Comparison of ENCODE assay signal across 2 cellular contexts in the genomic region with DNA sequence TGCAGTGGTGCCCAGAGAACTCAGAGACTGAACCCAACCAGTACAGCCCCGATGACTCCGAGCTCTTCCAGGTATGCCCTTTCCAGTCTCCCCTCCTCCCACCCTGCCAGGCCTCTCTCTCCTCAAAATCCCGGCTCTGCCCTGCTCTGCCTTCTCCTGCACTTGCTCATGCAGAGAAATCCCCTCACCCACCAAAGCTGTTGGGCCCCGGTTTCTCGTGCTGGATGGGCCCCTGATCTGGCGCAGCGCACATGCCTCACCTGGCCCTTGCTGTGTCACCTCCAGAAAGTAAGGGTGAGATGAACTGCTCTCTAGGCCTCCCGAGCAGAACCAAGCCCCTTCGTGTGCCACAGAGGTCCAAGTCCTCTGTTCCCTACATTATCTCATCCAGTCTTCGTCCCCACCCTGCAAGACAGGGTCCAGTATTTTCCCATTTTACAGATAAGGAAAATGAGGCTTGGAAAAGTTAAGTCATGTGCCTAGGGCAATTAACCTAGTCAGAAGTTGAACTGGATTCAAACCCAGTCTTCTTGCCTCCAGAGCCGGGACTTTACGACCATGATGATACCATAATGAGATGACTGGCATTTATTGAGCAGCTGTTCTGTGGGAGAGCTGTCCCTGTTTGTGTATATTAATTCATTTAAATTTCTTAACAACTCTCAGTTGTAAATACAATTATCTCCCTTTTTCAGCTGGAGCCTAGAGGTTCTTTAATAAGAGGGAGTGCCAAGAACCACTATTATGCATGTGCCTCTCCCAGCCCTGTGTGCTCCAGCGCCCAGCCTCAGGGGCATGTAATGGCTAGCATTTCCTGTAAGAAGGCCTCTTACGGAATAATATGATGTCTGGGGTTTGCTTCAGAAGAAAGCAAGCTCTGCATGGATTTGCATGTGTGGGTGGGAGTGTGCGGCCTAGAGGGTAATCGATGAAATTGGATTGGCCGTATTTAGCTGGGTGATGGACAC.
A peak's percentile ranks its signal among the peaks of the same experiment; 100 is the strongest.
TF ChIP-seq lines count a peak whose summit lies in the region.

No MANE protein-coding gene starts in this region.

TF ChIP-seq in A549, 52 proteins besides CTCF, POLR2A, EP300 and RAD21:
- no peak for TF ChIP-seq NR3C1 (IDR thresholded peaks at IDR 0.05)
- TF ChIP-seq POLR2AphosphoS2 (conservative IDR thresholded peaks at IDR 0.05; ENCODE audit: low read length), result no peak
- no peak for TF ChIP-seq CHD2 (IDR thresholded peaks at IDR 0.05; ENCODE audit: low read length, partially characterized antibody)
- peak; percentile 67 for TF ChIP-seq NFE2L2 (conservative IDR thresholded peaks at IDR 0.05; ENCODE audit: low read length)
- TF ChIP-seq RCOR1 (IDR thresholded peaks at IDR 0.05; ENCODE audit: low read depth, low read length), result no peak
- no peak for TF ChIP-seq ZNF302 (CRISPR knock-in tag; IDR thresholded peaks at IDR 0.05)
- no peak for TF ChIP-seq ZFP36 (IDR thresholded peaks at IDR 0.05; ENCODE audit: borderline replicate concordance, partially characterized antibody)

TF ChIP-seq in GM23338, 12 proteins besides CTCF, POLR2A, EP300 and RAD21:
- TF ChIP-seq ZNF331 (CRISPR knock-in tag; IDR thresholded peaks at IDR 0.05; ENCODE audit: low read depth), result no peak
- TF ChIP-seq NANOG (IDR thresholded peaks at IDR 0.05; ENCODE audit: borderline replicate concordance), result no peak
- no peak for TF ChIP-seq ZNF114 (CRISPR knock-in tag; IDR thresholded peaks at IDR 0.05)
- TF ChIP-seq, protein P1, sequence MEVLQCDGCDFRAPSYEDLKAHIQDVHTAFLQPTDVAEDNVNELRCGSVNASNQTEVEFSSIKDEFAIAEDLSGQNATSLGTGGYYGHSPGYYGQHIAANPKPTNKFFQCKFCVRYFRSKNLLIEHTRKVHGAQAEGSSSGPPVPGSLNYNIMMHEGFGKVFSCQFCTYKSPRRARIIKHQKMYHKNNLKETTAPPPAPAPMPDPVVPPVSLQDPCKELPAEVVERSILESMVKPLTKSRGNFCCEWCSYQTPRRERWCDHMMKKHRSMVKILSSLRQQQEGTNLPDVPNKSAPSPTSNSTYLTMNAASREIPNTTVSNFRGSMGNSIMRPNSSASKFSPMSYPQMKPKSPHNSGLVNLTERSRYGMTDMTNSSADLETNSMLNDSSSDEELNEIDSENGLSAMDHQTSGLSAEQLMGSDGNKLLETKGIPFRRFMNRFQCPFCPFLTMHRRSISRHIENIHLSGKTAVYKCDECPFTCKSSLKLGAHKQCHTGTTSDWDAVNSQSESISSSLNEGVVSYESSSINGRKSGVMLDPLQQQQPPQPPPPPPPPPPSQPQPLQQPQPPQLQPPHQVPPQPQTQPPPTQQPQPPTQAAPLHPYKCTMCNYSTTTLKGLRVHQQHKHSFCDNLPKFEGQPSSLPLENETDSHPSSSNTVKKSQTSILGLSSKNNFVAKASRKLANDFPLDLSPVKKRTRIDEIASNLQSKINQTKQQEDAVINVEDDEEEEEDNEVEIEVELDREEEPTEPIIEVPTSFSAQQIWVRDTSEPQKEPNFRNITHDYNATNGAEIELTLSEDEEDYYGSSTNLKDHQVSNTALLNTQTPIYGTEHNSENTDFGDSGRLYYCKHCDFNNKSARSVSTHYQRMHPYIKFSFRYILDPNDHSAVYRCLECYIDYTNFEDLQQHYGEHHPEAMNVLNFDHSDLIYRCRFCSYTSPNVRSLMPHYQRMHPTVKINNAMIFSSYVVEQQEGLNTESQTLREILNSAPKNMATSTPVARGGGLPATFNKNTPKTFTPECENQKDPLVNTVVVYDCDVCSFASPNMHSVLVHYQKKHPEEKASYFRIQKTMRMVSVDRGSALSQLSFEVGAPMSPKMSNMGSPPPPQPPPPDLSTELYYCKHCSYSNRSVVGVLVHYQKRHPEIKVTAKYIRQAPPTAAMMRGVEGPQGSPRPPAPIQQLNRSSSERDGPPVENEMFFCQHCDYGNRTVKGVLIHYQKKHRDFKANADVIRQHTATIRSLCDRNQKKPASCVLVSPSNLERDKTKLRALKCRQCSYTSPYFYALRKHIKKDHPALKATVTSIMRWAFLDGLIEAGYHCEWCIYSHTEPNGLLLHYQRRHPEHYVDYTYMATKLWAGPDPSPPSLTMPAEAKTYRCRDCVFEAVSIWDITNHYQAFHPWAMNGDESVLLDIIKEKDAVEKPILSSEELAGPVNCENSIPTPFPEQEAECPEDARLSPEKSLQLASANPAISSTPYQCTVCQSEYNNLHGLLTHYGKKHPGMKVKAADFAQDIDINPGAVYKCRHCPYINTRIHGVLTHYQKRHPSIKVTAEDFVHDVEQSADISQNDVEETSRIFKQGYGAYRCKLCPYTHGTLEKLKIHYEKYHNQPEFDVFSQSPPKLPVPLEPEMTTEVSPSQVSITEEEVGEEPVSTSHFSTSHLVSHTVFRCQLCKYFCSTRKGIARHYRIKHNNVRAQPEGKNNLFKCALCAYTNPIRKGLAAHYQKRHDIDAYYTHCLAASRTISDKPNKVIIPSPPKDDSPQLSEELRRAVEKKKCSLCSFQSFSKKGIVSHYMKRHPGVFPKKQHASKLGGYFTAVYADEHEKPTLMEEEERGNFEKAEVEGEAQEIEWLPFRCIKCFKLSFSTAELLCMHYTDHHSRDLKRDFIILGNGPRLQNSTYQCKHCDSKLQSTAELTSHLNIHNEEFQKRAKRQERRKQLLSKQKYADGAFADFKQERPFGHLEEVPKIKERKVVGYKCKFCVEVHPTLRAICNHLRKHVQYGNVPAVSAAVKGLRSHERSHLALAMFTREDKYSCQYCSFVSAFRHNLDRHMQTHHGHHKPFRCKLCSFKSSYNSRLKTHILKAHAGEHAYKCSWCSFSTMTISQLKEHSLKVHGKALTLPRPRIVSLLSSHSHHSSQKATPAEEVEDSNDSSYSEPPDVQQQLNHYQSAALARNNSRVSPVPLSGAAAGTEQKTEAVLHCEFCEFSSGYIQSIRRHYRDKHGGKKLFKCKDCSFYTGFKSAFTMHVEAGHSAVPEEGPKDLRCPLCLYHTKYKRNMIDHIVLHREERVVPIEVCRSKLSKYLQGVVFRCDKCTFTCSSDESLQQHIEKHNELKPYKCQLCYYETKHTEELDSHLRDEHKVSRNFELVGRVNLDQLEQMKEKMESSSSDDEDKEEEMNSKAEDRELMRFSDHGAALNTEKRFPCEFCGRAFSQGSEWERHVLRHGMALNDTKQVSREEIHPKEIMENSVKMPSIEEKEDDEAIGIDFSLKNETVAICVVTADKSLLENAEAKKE (CRISPR knock-in tag; IDR thresholded peaks at IDR 0.05), result no peak
- no peak for TF ChIP-seq EZH2phosphoT487 (IDR thresholded peaks at IDR 0.05; ENCODE audit: unreplicated experiment)
- TF ChIP-seq, protein P2, sequence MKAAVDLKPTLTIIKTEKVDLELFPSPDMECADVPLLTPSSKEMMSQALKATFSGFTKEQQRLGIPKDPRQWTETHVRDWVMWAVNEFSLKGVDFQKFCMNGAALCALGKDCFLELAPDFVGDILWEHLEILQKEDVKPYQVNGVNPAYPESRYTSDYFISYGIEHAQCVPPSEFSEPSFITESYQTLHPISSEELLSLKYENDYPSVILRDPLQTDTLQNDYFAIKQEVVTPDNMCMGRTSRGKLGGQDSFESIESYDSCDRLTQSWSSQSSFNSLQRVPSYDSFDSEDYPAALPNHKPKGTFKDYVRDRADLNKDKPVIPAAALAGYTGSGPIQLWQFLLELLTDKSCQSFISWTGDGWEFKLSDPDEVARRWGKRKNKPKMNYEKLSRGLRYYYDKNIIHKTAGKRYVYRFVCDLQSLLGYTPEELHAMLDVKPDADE (IDR thresholded peaks at IDR 0.05), result no peak
- no peak for TF ChIP-seq EZH2 (IDR thresholded peaks at IDR 0.05; ENCODE audit: low read depth, unreplicated experiment)
- no peak for TF ChIP-seq REST (IDR thresholded peaks at IDR 0.05; ENCODE audit: unreplicated experiment)
- TF ChIP-seq POLR2AphosphoS5 (IDR thresholded peaks at IDR 0.05; ENCODE audit: low read depth), result no peak
- no peak for TF ChIP-seq JUNB (IDR thresholded peaks at IDR 0.05; ENCODE audit: unreplicated experiment)
- TF ChIP-seq CREB1 (CRISPR knock-in tag; IDR thresholded peaks at IDR 0.05; ENCODE audit: low read depth), result no peak
- no peak for TF ChIP-seq STAT1 (IDR thresholded peaks at IDR 0.05; ENCODE audit: unreplicated experiment)
TF ChIP-seq in GM23338: peak in this region for 0.
